1 cellular context compared by ENCODE assay signal in the genomic region with DNA sequence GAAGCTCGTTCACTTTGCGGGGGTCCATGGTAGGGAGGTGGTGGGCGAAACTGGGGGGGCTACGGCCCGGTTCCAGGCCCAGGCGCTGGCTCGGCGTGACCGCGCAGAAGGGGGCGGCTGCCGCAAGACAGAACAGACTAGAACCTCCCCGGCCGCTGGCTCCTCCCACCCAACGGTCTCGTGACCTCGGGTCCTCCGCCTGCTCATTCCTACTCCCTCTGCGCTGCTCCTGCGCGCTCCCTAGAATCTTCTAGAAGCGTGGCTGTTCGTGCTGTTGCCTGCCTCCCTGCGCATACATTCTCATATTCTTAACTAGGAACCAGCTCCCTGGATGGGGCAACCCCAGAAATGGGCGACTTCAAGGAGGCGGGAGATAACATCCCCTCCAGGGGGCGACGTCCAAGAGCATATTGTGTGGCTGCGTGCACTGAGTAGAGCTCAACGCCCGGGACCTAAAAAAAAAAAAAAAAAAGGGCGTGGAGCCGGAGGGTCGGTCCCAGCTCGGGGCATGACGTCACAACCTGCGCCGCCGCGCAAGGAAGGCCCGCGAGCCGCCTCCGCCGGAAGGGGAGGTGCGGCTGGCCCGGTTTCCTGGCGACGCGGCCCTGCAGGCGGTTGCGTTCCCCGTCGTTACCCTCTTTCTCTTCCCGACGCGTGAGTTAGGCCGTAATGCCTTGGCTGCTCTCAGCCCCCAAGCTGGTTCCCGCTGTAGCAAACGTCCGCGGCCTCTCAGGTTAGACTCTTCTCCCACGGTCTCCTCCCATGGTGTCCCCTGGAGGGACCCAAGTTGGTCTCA.
TF ChIP-seq lines count a peak whose summit lies in the region.

ST13 (minus strand) TSS at position 127 of the 796 bp plus-strand sequence; CDS start at position 28, 99 bp downstream.
XPNPEP3 (plus strand) TSS at position 636 of the 796 bp plus-strand sequence; CDS start at position 670, 34 bp downstream.

TF ChIP-seq in HepG2, 621 proteins besides CTCF, POLR2A, EP300 and RAD21 (continued from another document and continues in another):
- TF ChIP-seq, protein P1, sequence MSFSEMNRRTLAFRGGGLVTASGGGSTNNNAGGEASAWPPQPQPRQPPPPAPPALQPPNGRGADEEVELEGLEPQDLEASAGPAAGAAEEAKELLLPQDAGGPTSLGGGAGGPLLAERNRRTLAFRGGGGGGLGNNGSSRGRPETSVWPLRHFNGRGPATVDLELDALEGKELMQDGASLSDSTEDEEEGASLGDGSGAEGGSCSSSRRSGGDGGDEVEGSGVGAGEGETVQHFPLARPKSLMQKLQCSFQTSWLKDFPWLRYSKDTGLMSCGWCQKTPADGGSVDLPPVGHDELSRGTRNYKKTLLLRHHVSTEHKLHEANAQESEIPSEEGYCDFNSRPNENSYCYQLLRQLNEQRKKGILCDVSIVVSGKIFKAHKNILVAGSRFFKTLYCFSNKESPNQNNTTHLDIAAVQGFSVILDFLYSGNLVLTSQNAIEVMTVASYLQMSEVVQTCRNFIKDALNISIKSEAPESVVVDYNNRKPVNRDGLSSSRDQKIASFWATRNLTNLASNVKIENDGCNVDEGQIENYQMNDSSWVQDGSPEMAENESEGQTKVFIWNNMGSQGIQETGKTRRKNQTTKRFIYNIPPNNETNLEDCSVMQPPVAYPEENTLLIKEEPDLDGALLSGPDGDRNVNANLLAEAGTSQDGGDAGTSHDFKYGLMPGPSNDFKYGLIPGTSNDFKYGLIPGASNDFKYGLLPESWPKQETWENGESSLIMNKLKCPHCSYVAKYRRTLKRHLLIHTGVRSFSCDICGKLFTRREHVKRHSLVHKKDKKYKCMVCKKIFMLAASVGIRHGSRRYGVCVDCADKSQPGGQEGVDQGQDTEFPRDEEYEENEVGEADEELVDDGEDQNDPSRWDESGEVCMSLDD (CRISPR knock-in tag; IDR thresholded peaks at IDR 0.05; ENCODE audit: borderline replicate concordance), result peak; percentile 44; the same call in 1 of the 2 replicates
- TF ChIP-seq GTF3A (CRISPR knock-in tag; conservative IDR thresholded peaks at IDR 0.05) (peak; percentile 83; the same call in 1 of the 2 replicates), ZNF782 (CRISPR knock-in tag; IDR thresholded peaks at IDR 0.05; ENCODE audit: borderline replicate concordance) (0 out of 2 replicates have a peak, but pooled peaks have one; percentile 45), ZNF572 (CRISPR knock-in tag; IDR thresholded peaks at IDR 0.05) (no peak), IKZF4 (CRISPR knock-in tag; IDR thresholded peaks at IDR 0.05; ENCODE audit: borderline replicate concordance, low read depth, not compliant biosample characterization) (peak; percentile 86), AHR (CRISPR knock-in tag; IDR thresholded peaks at IDR 0.05) (no peak; the same call in 1 of the 2 replicates), DBP (CRISPR knock-in tag; IDR thresholded peaks at IDR 0.05; ENCODE audit: not compliant biosample characterization) (no peak), ZNF432 (CRISPR knock-in tag; IDR thresholded peaks at IDR 0.05; ENCODE audit: borderline replicate concordance) (no peak), GABPA (IDR thresholded peaks at IDR 0.05; ENCODE audit: low read depth, low read length) (peak; percentile 89), GABPA (CRISPR knock-in tag; IDR thresholded peaks at IDR 0.05; ENCODE audit: low read depth) (peak; percentile 90), GABPB1 (CRISPR knock-in tag; IDR thresholded peaks at IDR 0.05) (peak; percentile 98), RXRA (CRISPR knock-in tag; IDR thresholded peaks at IDR 0.05) (peak; percentile 59), NFKBIZ (CRISPR knock-in tag; IDR thresholded peaks at IDR 0.05) (no peak), RAD51 (IDR thresholded peaks at IDR 0.05; ENCODE audit: borderline replicate concordance) (peak; percentile 50), SIX4 (CRISPR knock-in tag; IDR thresholded peaks at IDR 0.05) (peak; percentile 6; the same call in 1 of the 2 replicates), ZBTB3 (CRISPR knock-in tag; IDR thresholded peaks at IDR 0.05; ENCODE audit: borderline replicate concordance, low read depth) (peak; percentile 91; the same call in 1 of the 2 replicates), RBAK (CRISPR knock-in tag; IDR thresholded peaks at IDR 0.05) (no peak), ZSCAN12 (CRISPR knock-in tag; IDR thresholded peaks at IDR 0.05) (no peak), ESRRA (CRISPR knock-in tag; IDR thresholded peaks at IDR 0.05; ENCODE audit: low read depth) (peak; percentile 60; the same call in 1 of the 2 replicates), RXRB (CRISPR knock-in tag; IDR thresholded peaks at IDR 0.05; ENCODE audit: borderline replicate concordance) (peak; percentile 66), SKIL (CRISPR knock-in tag; IDR thresholded peaks at IDR 0.05; ENCODE audit: borderline replicate concordance) (peak; percentile 69), ZNF232 (CRISPR knock-in tag; IDR thresholded peaks at IDR 0.05; ENCODE audit: borderline replicate concordance) (no peak; the same call in 1 of the 2 replicates), BRD4 (CRISPR knock-in tag; IDR thresholded peaks at IDR 0.05) (no peak; the same call in none of the 2 replicates), MAX (IDR thresholded peaks at IDR 0.05) (peak; percentile 88), PHF8 (CRISPR knock-in tag; IDR thresholded peaks at IDR 0.05) (peak; percentile 88), MTA3 (CRISPR knock-in tag; IDR thresholded peaks at IDR 0.05) (no peak), GFI1 (CRISPR knock-in tag; IDR thresholded peaks at IDR 0.05; ENCODE audit: borderline replicate concordance) (peak; percentile 72; the same call in 1 of the 2 replicates), ZNF460 (CRISPR knock-in tag; IDR thresholded peaks at IDR 0.05; ENCODE audit: borderline replicate concordance) (no peak), ZNF616 (CRISPR knock-in tag; IDR thresholded peaks at IDR 0.05; ENCODE audit: low read depth) (no peak), CHCHD3 (CRISPR knock-in tag; IDR thresholded peaks at IDR 0.05) (no peak), CBX5 (CRISPR knock-in tag; IDR thresholded peaks at IDR 0.05; ENCODE audit: borderline replicate concordance) (peak; percentile 10; the same call in 1 of the 2 replicates), ZNF619 (CRISPR knock-in tag; IDR thresholded peaks at IDR 0.05) (no peak), FOXA3 (CRISPR knock-in tag; IDR thresholded peaks at IDR 0.05) (peak; percentile 56), RCOR2 (CRISPR knock-in tag; IDR thresholded peaks at IDR 0.05) (no peak; the same call in 1 of the 2 replicates), DR1 (CRISPR knock-in tag; IDR thresholded peaks at IDR 0.05) (peak; percentile 27; the same call in 1 of the 2 replicates), ZNF644 (CRISPR knock-in tag; IDR thresholded peaks at IDR 0.05; ENCODE audit: low read depth) (no peak), TRAFD1 (CRISPR knock-in tag; IDR thresholded peaks at IDR 0.05; ENCODE audit: borderline replicate concordance) (peak; percentile 91; the same call in 1 of the 2 replicates), KDM2A (CRISPR knock-in tag; IDR thresholded peaks at IDR 0.05; ENCODE audit: borderline replicate concordance, low read depth) (peak; percentile 59)
- TF ChIP-seq, protein P2, sequence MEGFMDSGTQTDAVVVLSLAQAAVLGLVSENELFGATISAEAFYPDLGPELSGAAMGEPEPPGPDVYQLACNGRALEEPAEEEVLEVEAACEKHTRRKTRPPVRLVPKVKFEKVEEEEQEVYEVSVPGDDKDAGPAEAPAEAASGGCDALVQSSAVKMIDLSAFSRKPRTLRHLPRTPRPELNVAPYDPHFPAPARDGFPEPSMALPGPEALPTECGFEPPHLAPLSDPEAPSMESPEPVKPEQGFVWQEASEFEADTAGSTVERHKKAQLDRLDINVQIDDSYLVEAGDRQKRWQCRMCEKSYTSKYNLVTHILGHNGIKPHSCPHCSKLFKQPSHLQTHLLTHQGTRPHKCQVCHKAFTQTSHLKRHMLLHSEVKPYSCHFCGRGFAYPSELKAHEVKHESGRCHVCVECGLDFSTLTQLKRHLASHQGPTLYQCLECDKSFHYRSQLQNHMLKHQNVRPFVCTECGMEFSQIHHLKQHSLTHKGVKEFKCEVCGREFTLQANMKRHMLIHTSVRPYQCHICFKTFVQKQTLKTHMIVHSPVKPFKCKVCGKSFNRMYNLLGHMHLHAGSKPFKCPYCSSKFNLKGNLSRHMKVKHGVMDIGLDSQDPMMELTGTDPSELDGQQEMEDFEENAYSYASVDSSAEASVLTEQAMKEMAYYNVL (CRISPR knock-in tag; IDR thresholded peaks at IDR 0.05; ENCODE audit: borderline replicate concordance), result peak; percentile 34; the same call in 1 of the 2 replicates
- TF ChIP-seq, protein P3, sequence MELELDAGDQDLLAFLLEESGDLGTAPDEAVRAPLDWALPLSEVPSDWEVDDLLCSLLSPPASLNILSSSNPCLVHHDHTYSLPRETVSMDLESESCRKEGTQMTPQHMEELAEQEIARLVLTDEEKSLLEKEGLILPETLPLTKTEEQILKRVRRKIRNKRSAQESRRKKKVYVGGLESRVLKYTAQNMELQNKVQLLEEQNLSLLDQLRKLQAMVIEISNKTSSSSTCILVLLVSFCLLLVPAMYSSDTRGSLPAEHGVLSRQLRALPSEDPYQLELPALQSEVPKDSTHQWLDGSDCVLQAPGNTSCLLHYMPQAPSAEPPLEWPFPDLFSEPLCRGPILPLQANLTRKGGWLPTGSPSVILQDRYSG (CRISPR knock-in tag; IDR thresholded peaks at IDR 0.05), result no peak
- TF ChIP-seq, protein P4, sequence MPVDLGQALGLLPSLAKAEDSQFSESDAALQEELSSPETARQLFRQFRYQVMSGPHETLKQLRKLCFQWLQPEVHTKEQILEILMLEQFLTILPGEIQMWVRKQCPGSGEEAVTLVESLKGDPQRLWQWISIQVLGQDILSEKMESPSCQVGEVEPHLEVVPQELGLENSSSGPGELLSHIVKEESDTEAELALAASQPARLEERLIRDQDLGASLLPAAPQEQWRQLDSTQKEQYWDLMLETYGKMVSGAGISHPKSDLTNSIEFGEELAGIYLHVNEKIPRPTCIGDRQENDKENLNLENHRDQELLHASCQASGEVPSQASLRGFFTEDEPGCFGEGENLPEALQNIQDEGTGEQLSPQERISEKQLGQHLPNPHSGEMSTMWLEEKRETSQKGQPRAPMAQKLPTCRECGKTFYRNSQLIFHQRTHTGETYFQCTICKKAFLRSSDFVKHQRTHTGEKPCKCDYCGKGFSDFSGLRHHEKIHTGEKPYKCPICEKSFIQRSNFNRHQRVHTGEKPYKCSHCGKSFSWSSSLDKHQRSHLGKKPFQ (CRISPR knock-in tag; IDR thresholded peaks at IDR 0.05; ENCODE audit: insufficient replicate concordance), result no peak
